Comparison of ENCODE assay signal across 1 cellular context in the genomic region with DNA sequence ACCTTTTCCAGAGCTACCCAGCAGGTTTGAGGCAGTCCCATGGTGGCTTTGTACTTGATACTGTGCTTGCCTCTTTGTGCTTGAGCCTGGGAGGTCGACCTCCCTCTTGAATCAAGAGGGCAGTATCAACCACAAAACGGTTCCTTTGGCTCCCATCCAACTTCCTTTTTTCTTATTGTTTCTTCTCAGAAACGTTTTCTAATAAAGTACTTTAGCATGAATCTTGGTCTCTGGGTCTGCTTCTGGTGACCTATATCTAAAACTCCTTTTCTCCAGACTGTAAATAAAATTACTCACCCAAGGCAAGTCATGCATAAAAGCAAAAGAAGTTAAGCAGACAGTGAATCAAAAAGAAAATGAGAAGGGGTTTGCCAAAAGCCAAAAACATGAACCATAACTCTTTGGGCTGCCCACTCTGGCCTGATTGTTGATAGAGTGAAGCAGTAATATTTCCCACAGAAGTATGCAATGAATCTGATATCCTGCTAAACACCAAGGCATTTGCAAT.
TF ChIP-seq lines count a peak whose summit lies in the region.

No MANE protein-coding gene starts in this region.

TF ChIP-seq in GM23338, 12 proteins besides CTCF, POLR2A, EP300 and RAD21 (continued from another document):
- no peak for TF ChIP-seq CREB1 (CRISPR knock-in tag; IDR thresholded peaks at IDR 0.05; ENCODE audit: low read depth)
- TF ChIP-seq NANOG (IDR thresholded peaks at IDR 0.05; ENCODE audit: borderline replicate concordance): no peak
- TF ChIP-seq STAT1 (IDR thresholded peaks at IDR 0.05; ENCODE audit: unreplicated experiment): no peak
- TF ChIP-seq, protein P1, sequence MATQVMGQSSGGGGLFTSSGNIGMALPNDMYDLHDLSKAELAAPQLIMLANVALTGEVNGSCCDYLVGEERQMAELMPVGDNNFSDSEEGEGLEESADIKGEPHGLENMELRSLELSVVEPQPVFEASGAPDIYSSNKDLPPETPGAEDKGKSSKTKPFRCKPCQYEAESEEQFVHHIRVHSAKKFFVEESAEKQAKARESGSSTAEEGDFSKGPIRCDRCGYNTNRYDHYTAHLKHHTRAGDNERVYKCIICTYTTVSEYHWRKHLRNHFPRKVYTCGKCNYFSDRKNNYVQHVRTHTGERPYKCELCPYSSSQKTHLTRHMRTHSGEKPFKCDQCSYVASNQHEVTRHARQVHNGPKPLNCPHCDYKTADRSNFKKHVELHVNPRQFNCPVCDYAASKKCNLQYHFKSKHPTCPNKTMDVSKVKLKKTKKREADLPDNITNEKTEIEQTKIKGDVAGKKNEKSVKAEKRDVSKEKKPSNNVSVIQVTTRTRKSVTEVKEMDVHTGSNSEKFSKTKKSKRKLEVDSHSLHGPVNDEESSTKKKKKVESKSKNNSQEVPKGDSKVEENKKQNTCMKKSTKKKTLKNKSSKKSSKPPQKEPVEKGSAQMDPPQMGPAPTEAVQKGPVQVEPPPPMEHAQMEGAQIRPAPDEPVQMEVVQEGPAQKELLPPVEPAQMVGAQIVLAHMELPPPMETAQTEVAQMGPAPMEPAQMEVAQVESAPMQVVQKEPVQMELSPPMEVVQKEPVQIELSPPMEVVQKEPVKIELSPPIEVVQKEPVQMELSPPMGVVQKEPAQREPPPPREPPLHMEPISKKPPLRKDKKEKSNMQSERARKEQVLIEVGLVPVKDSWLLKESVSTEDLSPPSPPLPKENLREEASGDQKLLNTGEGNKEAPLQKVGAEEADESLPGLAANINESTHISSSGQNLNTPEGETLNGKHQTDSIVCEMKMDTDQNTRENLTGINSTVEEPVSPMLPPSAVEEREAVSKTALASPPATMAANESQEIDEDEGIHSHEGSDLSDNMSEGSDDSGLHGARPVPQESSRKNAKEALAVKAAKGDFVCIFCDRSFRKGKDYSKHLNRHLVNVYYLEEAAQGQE (IDR thresholded peaks at IDR 0.05; ENCODE audit: unreplicated experiment): no peak
